Comparison of ENCODE assay signal across 7 cellular contexts in genomic region chr5:83409776-83410175, GRCh38.
DNase-seq lines count a peak whose midpoint lies in the region; ATAC-seq, FAIRE-seq and TF ChIP-seq lines count a peak whose summit lies in the region.
"Not testable (repeated sequence)": the region's sequence is repeated elsewhere in the genome, so short reads cannot be mapped to it uniquely, and the experiment has no call there.

No MANE protein-coding gene starts in this region.

- ATAC-seq in body of pancreas, pancreas: not testable (repeated sequence)

- H3K4me1 Mint-ChIP-seq in CD14-positive monocyte, result peaks cover 60% of the 10 kb centered on the region
- H3K4me1 Mint-ChIP-seq in astrocyte (ENCODE audit: low read depth, unreplicated experiment), result not testable (repeated sequence)
- peaks cover 35% of the 10 kb centered on the region for H3K4me1 Mint-ChIP-seq in dendritic cell treated with granulocyte-macrophage colony-stimulating factor and Interleukin-4, amounts not matched to agents 40 ng/mL and 50 ng/mL, for 4 days (ENCODE audit: low read depth)
- peaks cover 16% of the 10 kb centered on the region for H3K4me1 Mint-ChIP-seq in progenitor cell of endocrine pancreas (ENCODE audit: low read depth)

- not testable (repeated sequence) for H3K27me3 ChIP-seq in astrocyte (ENCODE audit: insufficient read depth, low read length); body of pancreas; pancreas

- intact Hi-C loops in CD14-positive monocyte (cut with micrococcal nuclease); body of pancreas (cut with DNase I); pancreas (cut with DNase I): not testable (repeated sequence)
- intact Hi-C loops in dendritic cell treated with granulocyte-macrophage colony-stimulating factor and Interleukin-4, amounts not matched to agents 40 ng/mL and 50 ng/mL, for 4 days (cut with micrococcal nuclease), result loop anchor here (5.0 to 10.0 kb wide), 2 partner anchors 42 to 735 kb away; no protein-coding TSS in a partner anchor

- H3K79me2 ChIP-seq in astrocyte (ENCODE audit: insufficient read depth, low read length), result not testable (repeated sequence)

- not testable (repeated sequence) for DNase-seq in CD14-positive monocyte (ENCODE audit: low spot score); astrocyte (ENCODE audit: low read depth); body of pancreas; pancreas; progenitor cell of endocrine pancreas (ENCODE audit: low spot score, unreplicated experiment)

- not testable (repeated sequence) for H3K27ac ChIP-seq in HEK293 (ENCODE audit: extremely low read depth, low read depth, low read length); astrocyte (ENCODE audit: low read depth, low read length)
- H3K27ac ChIP-seq in body of pancreas, result peak overlapping the region in 3 of 4 donors; percentile 74 to 75 (median 75)
- H3K27ac ChIP-seq in pancreas, result peak overlapping the region; percentile 33 to 75 (median 55)

- H3K4me3 Mint-ChIP-seq in CD14-positive monocyte, result peak overlapping the region in 1 of 2 donors; percentile 80
- not testable (repeated sequence) for H3K4me3 Mint-ChIP-seq in astrocyte (ENCODE audit: unreplicated experiment); dendritic cell treated with granulocyte-macrophage colony-stimulating factor and Interleukin-4, amounts not matched to agents 40 ng/mL and 50 ng/mL, for 4 days; progenitor cell of endocrine pancreas (ENCODE audit: low read depth)

- H2AFZ ChIP-seq in astrocyte (ENCODE audit: low read depth, low read length), result not testable (repeated sequence)

- H3K36me3 ChIP-seq in HEK293 (ENCODE audit: control insufficient read depth in 2 of 2, insufficient read depth in 1 of 2, low read length in 2 of 2); astrocyte (ENCODE audit: insufficient read depth, low read length); body of pancreas (replicated peaks in 1 of 2; ENCODE audit: insufficient read depth in 1 of 2, low read depth in 2 of 2); pancreas: not testable (repeated sequence)

- not testable (repeated sequence) for TF ChIP-seq POLR2A in body of pancreas (IDR thresholded peaks at IDR 0.05)

- H4K20me1 ChIP-seq in astrocyte (ENCODE audit: insufficient read depth, low read length), result not testable (repeated sequence)

- POLR2A ChIA-PET in HEK293 (lab: Yijun Ruan, JAX), result not testable (repeated sequence)

- CTCF ChIA-PET in HEK293 (lab: Yijun Ruan, JAX), result not testable (repeated sequence)

- peak; percentile 13 for FAIRE-seq in astrocyte (lab: Jason Lieb, UNC)
- not testable (repeated sequence) for FAIRE-seq in pancreas (lab: Jason Lieb, UNC)

- WGBS in body of pancreas, 2 donors, result 70 to 83% methylated on average over 2 of the region's 2 CpGs
- WGBS in pancreas, 2 donors, result 76 to 77% methylated on average over 2 of the region's 2 CpGs

- not testable (repeated sequence) for H3K9me3 ChIP-seq in HEK293 (ENCODE audit: control insufficient read depth, insufficient read depth, low read depth, low read length); astrocyte (ENCODE audit: insufficient read depth, low read depth, low read length); body of pancreas; pancreas

- H3K4me3 ChIP-seq in HEK293 (ENCODE audit: low read depth, low read length); astrocyte (ENCODE audit: insufficient read depth, low read depth, low read length); body of pancreas; pancreas: not testable (repeated sequence)

- H3K4me1 ChIP-seq in HEK293 (ENCODE audit: control insufficient read depth, insufficient read depth, low read length); astrocyte (ENCODE audit: insufficient read depth, low read length): not testable (repeated sequence)
- H3K4me1 ChIP-seq in body of pancreas (peaks cover 37% of the 10 kb centered on the region), pancreas (peaks cover 5 to 17% (median 14%) of the 10 kb centered on the region in 3 donors)

- not testable (repeated sequence) for H3K9ac ChIP-seq in astrocyte (ENCODE audit: low read length)

- H3K36me3 Mint-ChIP-seq in CD14-positive monocyte (peaks cover 3 to 20% of the 10 kb centered on the region in 2 donors), progenitor cell of endocrine pancreas (ENCODE audit: insufficient read depth) (peaks cover 37% of the 10 kb centered on the region)
- not testable (repeated sequence) for H3K36me3 Mint-ChIP-seq in astrocyte (ENCODE audit: low read depth, unreplicated experiment)
- peaks cover 13% of the 10 kb centered on the region for H3K36me3 Mint-ChIP-seq in dendritic cell treated with granulocyte-macrophage colony-stimulating factor and Interleukin-4, amounts not matched to agents 40 ng/mL and 50 ng/mL, for 4 days (ENCODE audit: low read depth)

- H3K9me3 Mint-ChIP-seq in CD14-positive monocyte (peaks cover 7 to 26% (median 16%) of the 10 kb centered on the region in 7 donors), astrocyte (ENCODE audit: unreplicated experiment) (peaks cover 11% of the 10 kb centered on the region), progenitor cell of endocrine pancreas (ENCODE audit: low read depth) (peaks cover 42% of the 10 kb centered on the region)
- H3K9me3 Mint-ChIP-seq in dendritic cell treated with granulocyte-macrophage colony-stimulating factor and Interleukin-4, amounts not matched to agents 40 ng/mL and 50 ng/mL, for 4 days, result peaks cover 21% of the 10 kb centered on the region

- not testable (repeated sequence) for TF ChIP-seq CTCF in CD14-positive monocyte (IDR thresholded peaks at IDR 0.05); HEK293 (tag by site-specific recombination; IDR thresholded peaks at IDR 0.05); astrocyte (IDR thresholded peaks at IDR 0.05; ENCODE audit: insufficient read depth, low read depth, low read length); body of pancreas (IDR thresholded peaks at IDR 0.05); pancreas (IDR thresholded peaks at IDR 0.05); progenitor cell of endocrine pancreas (IDR thresholded peaks at IDR 0.05; ENCODE audit: unreplicated experiment)

- not testable (repeated sequence) for H3K27me3 Mint-ChIP-seq in CD14-positive monocyte (ENCODE audit: low read depth in 3 of 3); astrocyte (ENCODE audit: low read depth, unreplicated experiment); dendritic cell treated with granulocyte-macrophage colony-stimulating factor and Interleukin-4, amounts not matched to agents 40 ng/mL and 50 ng/mL, for 4 days; progenitor cell of endocrine pancreas

- H3K4me2 ChIP-seq in astrocyte (ENCODE audit: low read length), result not testable (repeated sequence)

- peak overlapping the region; percentile 82 to 96 (median 90) for H3K27ac Mint-ChIP-seq in CD14-positive monocyte
- H3K27ac Mint-ChIP-seq in astrocyte (ENCODE audit: unreplicated experiment), result not testable (repeated sequence)
- H3K27ac Mint-ChIP-seq in dendritic cell treated with granulocyte-macrophage colony-stimulating factor and Interleukin-4, amounts not matched to agents 40 ng/mL and 50 ng/mL, for 4 days, result peak overlapping the region; percentile 73
- peak overlapping the region; percentile 93 for H3K27ac Mint-ChIP-seq in progenitor cell of endocrine pancreas

TF ChIP-seq in HEK293, 187 proteins besides CTCF, POLR2A, EP300 and RAD21:
- TF ChIP-seq SETDB1 (IDR thresholded peaks at IDR 0.05; ENCODE audit: insufficient read length, low read length), result peak; percentile 59
- TF ChIP-seq ZNF529 (tag by site-specific recombination; IDR thresholded peaks at IDR 0.05; ENCODE audit: insufficient replicate concordance), result peak; percentile 76
- TF ChIP-seq ZNF558 (tag by site-specific recombination; IDR thresholded peaks at IDR 0.05), result 0 out of 2 replicates have a peak, but pooled peaks have one; percentile 23
